In genomic region chr11:106091480-106092123, GRCh38 we compare ENCODE assay signal across 9 cellular contexts. TPM values are rescaled to one million over a fixed set of nuclear protein-coding genes. Genes with fewer than 3 reads are reported as not detected.
DNase-seq lines count a peak whose midpoint lies in the region; ATAC-seq, FAIRE-seq and TF ChIP-seq lines count a peak whose summit lies in the region.
"Had no signal": no experiment of that assay in that cellular context is flagged by ENCODE, and none has a peak within 500 bp of the region (broad histone marks: within the 10 kb centered on the region; RNA-seq: fewer than 3 reads in every experiment).

No MANE protein-coding gene starts in this region.

- H3K4me3 Mint-ChIP-seq in CD4-positive, CD25-positive, alpha-beta regulatory T cell: peak overlapping the region in 1 of 4 donors; percentile 24

- H3K9me3 ChIP-seq in CD4-positive, CD25-positive, alpha-beta regulatory T cell (ENCODE audit: control insufficient read depth in 2 of 2, low read length in 2 of 2): no peaks in the 10 kb centered on the region
- no peaks in the 10 kb centered on the region for H3K9me3 ChIP-seq in prostate gland

- no peaks in the 10 kb centered on the region for H3K27me3 ChIP-seq in CD4-positive, CD25-positive, alpha-beta regulatory T cell (ENCODE audit: control insufficient read depth, insufficient read depth, low read length)
- H3K27me3 ChIP-seq in bronchial epithelial cell (ENCODE audit: control insufficient read depth, insufficient read depth, low read length) (no peaks in the 10 kb centered on the region), prostate gland (replicated peaks; ENCODE audit: insufficient read depth) (no peaks in the 10 kb centered on the region)

- H3K4me1 Mint-ChIP-seq in CD4-positive, CD25-positive, alpha-beta regulatory T cell: peaks cover 32 to 35% (median 34%) of the 10 kb centered on the region in 4 donors

- H3K27ac Mint-ChIP-seq in CD4-positive, CD25-positive, alpha-beta regulatory T cell: peak overlapping the region in 2 of 3 donors; percentile 37 to 60

- no peak for TF ChIP-seq POLR2A in prostate gland (IDR thresholded peaks at IDR 0.05)

- H3K36me3 Mint-ChIP-seq in CD4-positive, CD25-positive, alpha-beta regulatory T cell: peaks cover 18% of the 10 kb centered on the region

- H3K4me1 ChIP-seq in CD4-positive, CD25-positive, alpha-beta regulatory T cell (ENCODE audit: control insufficient read depth, insufficient read depth, low read length, poor library complexity, severe bottlenecking): peaks cover 16% of the 10 kb centered on the region
- H3K4me1 ChIP-seq in prostate gland (replicated peaks): no peaks in the 10 kb centered on the region

- intact Hi-C loops in prostate gland (cut with DNase I): no loop called here

- no peak overlapping the region for H3K27ac ChIP-seq in CD4-positive, CD25-positive, alpha-beta regulatory T cell (ENCODE audit: insufficient read depth, low read length, poor library complexity, severe bottlenecking)
- no peak overlapping the region for H3K27ac ChIP-seq in prostate gland

- DNase-seq in CD4-positive, CD25-positive, alpha-beta regulatory T cell: peak in 1 of 3 donors; percentile 49
- DNase-seq in bronchial epithelial cell (ENCODE audit: low read depth) (peak; percentile 90), prostate gland (ENCODE audit: low spot score) (no peak), NCI-H345 treated with DMSO at 0.1 percent for 48 hours (lab: John Stamatoyannopoulos, UW; ENCODE audit: unreplicated experiment) (no peak), AML-193 (lab: John Stamatoyannopoulos, UW) (no peak), NCI-H2196 (lab: John Stamatoyannopoulos, UW; ENCODE audit: unreplicated experiment) (no peak)

- no peaks in the 10 kb centered on the region for H3K9me3 Mint-ChIP-seq in CD4-positive, CD25-positive, alpha-beta regulatory T cell
- H3K9me3 Mint-ChIP-seq: brain had no signal

- peaks cover 60% of the 10 kb centered on the region for H3K36me3 ChIP-seq in CD4-positive, CD25-positive, alpha-beta regulatory T cell (ENCODE audit: control insufficient read depth, insufficient read depth, low read length)
- H3K36me3 ChIP-seq in bronchial epithelial cell (ENCODE audit: control insufficient read depth, insufficient read depth, low read length): peaks cover 4% of the 10 kb centered on the region
- H3K36me3 ChIP-seq in prostate gland: peaks cover 0 to 6% of the 10 kb centered on the region in 2 donors

- H3K4me3 ChIP-seq in CD4-positive, CD25-positive, alpha-beta regulatory T cell (ENCODE audit: low read depth, low read length): no peak overlapping the region
- no peak overlapping the region for H3K4me3 ChIP-seq in bronchial epithelial cell (ENCODE audit: low read depth, low read length)
- H3K4me3 ChIP-seq in prostate gland: no peak overlapping the region

- FAIRE-seq in bronchial epithelial cell (lab: Jason Lieb, UNC): no peak

- WGBS in prostate gland: 67% methylated on average over 3 of the region's 3 CpGs

- no peak for TF ChIP-seq CTCF in bronchial epithelial cell (IDR thresholded peaks at IDR 0.05; ENCODE audit: insufficient read depth, low read length, severe bottlenecking)
- TF ChIP-seq CTCF in prostate gland (IDR thresholded peaks at IDR 0.05): no peak

- ATAC-seq in CD4-positive, CD25-positive, alpha-beta regulatory T cell (ENCODE audit: low read depth in 2 of 2): peak; percentile 50 to 52
- ATAC-seq in GM19372 (IDR thresholded peaks at IDR 0.05; ENCODE audit: low read depth, unreplicated experiment) (peak; percentile 98), HG03196 (IDR thresholded peaks at IDR 0.05; ENCODE audit: unreplicated experiment) (peak; percentile 98)

- no peaks in the 10 kb centered on the region for H3K27me3 Mint-ChIP-seq in CD4-positive, CD25-positive, alpha-beta regulatory T cell
- H3K27me3 Mint-ChIP-seq: brain had no signal

RNA-seq across cellular contexts. Expression of gene AASDHPPT, which starts 14.1 kb away (rescaled TPM):
- 21.8 TPM for total RNA-seq in CD4-positive, CD25-positive, alpha-beta regulatory T cell
- 10 to 100 TPM; 48.8 to 54.2 (median 50.4) TPM for polyA plus RNA-seq in CD4-positive, CD25-positive, alpha-beta regulatory T cell
- total RNA-seq in bronchial epithelial cell (48.4 and 53.9 TPM in 2 replicates), prostate gland (10 to 100 TPM; 37.2 to 37.8 TPM)

RNA-seq across cellular contexts. Expression of gene KBTBD3, which starts 14.5 kb away (rescaled TPM):
- 9.0 TPM for total RNA-seq in CD4-positive, CD25-positive, alpha-beta regulatory T cell
- 10 to 100 TPM in 1 of 4 donors, 1 to 10 TPM in 3; 7.8 to 12.5 (median 9.5) TPM for polyA plus RNA-seq in CD4-positive, CD25-positive, alpha-beta regulatory T cell
- total RNA-seq in bronchial epithelial cell (2.4 and 5.8 TPM in 2 replicates), prostate gland (1 to 10 TPM; 3.8 to 7.3 TPM)
